Comparison of ENCODE assay signal across 10 cellular contexts in the genomic region with DNA sequence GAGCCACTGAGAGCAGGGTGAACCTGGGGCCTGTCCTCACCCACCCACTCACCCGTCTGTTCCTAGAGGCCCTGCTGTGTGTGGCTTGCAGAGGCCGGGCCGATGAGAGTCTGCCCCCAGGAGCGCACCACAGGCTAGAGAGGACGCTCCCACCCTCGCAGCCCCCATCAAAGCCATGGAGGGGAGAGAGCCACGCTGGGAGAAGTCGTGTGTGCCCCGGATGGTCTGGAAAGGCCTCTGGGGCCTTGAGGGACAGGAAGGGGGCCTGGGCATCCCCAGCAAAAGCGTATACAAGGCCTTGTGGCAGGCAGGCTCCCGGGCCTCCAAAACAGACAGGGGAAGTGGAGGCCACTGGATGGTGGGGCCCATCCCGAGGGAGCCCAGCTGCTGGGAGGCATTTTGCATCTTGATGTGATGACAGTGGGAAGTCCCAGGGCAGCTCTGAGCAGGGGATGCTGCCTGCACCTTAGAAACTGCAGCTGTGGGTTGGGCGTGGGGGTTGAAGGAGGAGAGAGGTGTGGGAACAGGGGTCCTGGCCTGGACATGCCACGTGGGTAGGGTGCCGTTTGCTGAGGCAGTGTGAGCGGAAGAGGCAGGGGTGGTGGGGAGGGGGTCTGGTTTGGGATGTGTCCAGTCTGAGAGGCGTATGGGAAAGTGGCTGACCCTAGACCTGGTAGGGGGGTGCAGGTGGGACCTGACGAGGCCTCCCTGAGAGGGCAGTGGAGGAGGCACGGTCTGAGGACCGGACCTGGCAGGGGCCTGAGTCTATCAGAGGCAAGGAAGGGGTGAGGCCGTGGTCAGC. TPM values are rescaled to one million over a fixed set of nuclear protein-coding genes. Genes with fewer than 3 reads are reported as not detected.
DNase-seq lines count a peak whose midpoint lies in the region; ATAC-seq lines count a peak whose summit lies in the region.
"Had no signal": no experiment of that assay in that cellular context is flagged by ENCODE, and none has a peak within 500 bp of the region (broad histone marks: within the 10 kb centered on the region; RNA-seq: fewer than 3 reads in every experiment).

No MANE protein-coding gene starts in this region.

- no peaks in the 10 kb centered on the region for H3K27me3 Mint-ChIP-seq in activated naive CD4-positive, alpha-beta T cell treated with anti-CD3 and anti-CD28 coated beads for 36 hours (ENCODE audit: low read depth)
- peaks cover 4% of the 10 kb centered on the region for H3K27me3 Mint-ChIP-seq in activated naive CD4-positive, alpha-beta T cell treated with anti-CD3 and anti-CD28 coated beads, Interleukin-2, amount 10 ng/mL, durations not matched to agents 7 days and 5 days
- H3K27me3 Mint-ChIP-seq in stimulated activated naive B cell treated with anti-CD40 and anti-IgM and Interleukin-4, amounts not matched to agents 10 μg/mL and 1 μg/mL and 100 μg/mL, for 72 hours, result peaks cover 36 to 55% of the 10 kb centered on the region in 2 donors

- H3K9ac ChIP-seq in SK-N-MC (ENCODE audit: insufficient read length) (peak overlapping the region; percentile 64), iPS-18a (ENCODE audit: low read length) (peak overlapping the region; percentile 58)

- CTCF ChIA-PET in activated naive CD4-positive, alpha-beta T cell treated with anti-CD3 and anti-CD28 coated beads for 36 hours (lab: Charles Lee), result interaction anchor here (0.7 to 0.8 kb wide), 2 partner anchors 56 to 101 kb away, joined by 3 to 5 read pairs; no protein-coding TSS in a partner anchor
- CTCF ChIA-PET in activated naive CD4-positive, alpha-beta T cell treated with anti-CD3 and anti-CD28 coated beads, Interleukin-2, amount 10 ng/mL, durations not matched to agents 7 days and 5 days (lab: Charles Lee), result no interaction called here

- H3K4me3 ChIP-seq in SK-N-MC (peak overlapping the region; percentile 71), iPS-18a (ENCODE audit: low read length) (peak overlapping the region; percentile 21)
- H3K4me3 ChIP-seq: pancreas, tibial artery had no signal

- H3K27me3 ChIP-seq in iPS-18a (ENCODE audit: control insufficient read depth, insufficient read depth, low read length), result no peaks in the 10 kb centered on the region
- H3K27me3 ChIP-seq: pancreas had no signal

- peaks cover 14% of the 10 kb centered on the region for H3K4me1 Mint-ChIP-seq in activated naive CD4-positive, alpha-beta T cell treated with anti-CD3 and anti-CD28 coated beads for 36 hours (ENCODE audit: low read depth)
- H3K4me1 Mint-ChIP-seq in activated naive CD4-positive, alpha-beta T cell treated with anti-CD3 and anti-CD28 coated beads, Interleukin-2, amount 10 ng/mL, durations not matched to agents 7 days and 5 days, result peaks cover 14% of the 10 kb centered on the region
- H3K4me1 Mint-ChIP-seq in stimulated activated naive B cell treated with anti-CD40 and anti-IgM and Interleukin-4, amounts not matched to agents 10 μg/mL and 1 μg/mL and 100 μg/mL, for 72 hours, result peaks cover 12 to 21% of the 10 kb centered on the region in 2 donors

- H3K9me3 ChIP-seq in SK-N-MC (ENCODE audit: low read depth, low read length), result no peaks in the 10 kb centered on the region
- H3K9me3 ChIP-seq in iPS-18a (ENCODE audit: control insufficient read depth, low read depth, low read length), result no peaks in the 10 kb centered on the region
- H3K9me3 ChIP-seq: pancreas, tibial artery had no signal

- H3K27ac Mint-ChIP-seq in activated naive CD4-positive, alpha-beta T cell treated with anti-CD3 and anti-CD28 coated beads for 36 hours, result no peak overlapping the region
- no peak overlapping the region for H3K27ac Mint-ChIP-seq in activated naive CD4-positive, alpha-beta T cell treated with anti-CD3 and anti-CD28 coated beads, Interleukin-2, amount 10 ng/mL, durations not matched to agents 7 days and 5 days
- H3K27ac Mint-ChIP-seq in stimulated activated naive B cell treated with anti-CD40 and anti-IgM and Interleukin-4, amounts not matched to agents 10 μg/mL and 1 μg/mL and 100 μg/mL, for 72 hours, result peak overlapping the region; percentile 52

- intact Hi-C loops in activated naive CD4-positive, alpha-beta T cell treated with anti-CD3 and anti-CD28 coated beads for 36 hours (cut with micrococcal nuclease), result loop anchor here (5.0 kb wide), 1 partner anchor 37 kb away; no protein-coding TSS in a partner anchor
- intact Hi-C loops in sciatic nerve (cut with DNase I), result no loop called here

- no peaks in the 10 kb centered on the region for H3K9me3 Mint-ChIP-seq in activated naive CD4-positive, alpha-beta T cell treated with anti-CD3 and anti-CD28 coated beads for 36 hours
- no peaks in the 10 kb centered on the region for H3K9me3 Mint-ChIP-seq in activated naive CD4-positive, alpha-beta T cell treated with anti-CD3 and anti-CD28 coated beads, Interleukin-2, amount 10 ng/mL, durations not matched to agents 7 days and 5 days
- no peaks in the 10 kb centered on the region for H3K9me3 Mint-ChIP-seq in stimulated activated naive B cell treated with anti-CD40 and anti-IgM and Interleukin-4, amounts not matched to agents 10 μg/mL and 1 μg/mL and 100 μg/mL, for 72 hours

- DNase-seq in activated naive CD4-positive, alpha-beta T cell treated with anti-CD3 and anti-CD28 coated beads for 36 hours, result peak; percentile 18
- no peak for DNase-seq in activated naive CD4-positive, alpha-beta T cell treated with anti-CD3 and anti-CD28 coated beads, Interleukin-2, amount 10 ng/mL, durations not matched to agents 7 days and 5 days
- DNase-seq in SK-N-MC (ENCODE audit: low read depth, low spot score) (no peak), sciatic nerve (ENCODE audit: low spot score) (no peak), amniotic stem cell (lab: John Stamatoyannopoulos, UW) (no peak)
- DNase-seq in stimulated activated naive B cell treated with anti-CD40 and anti-IgM and Interleukin-4, amounts not matched to agents 10 μg/mL and 1 μg/mL and 100 μg/mL, for 72 hours, result no peak
- DNase-seq: tibial artery had no signal

- no peaks in the 10 kb centered on the region for H3K36me3 Mint-ChIP-seq in activated naive CD4-positive, alpha-beta T cell treated with anti-CD3 and anti-CD28 coated beads for 36 hours (ENCODE audit: low read depth)
- no peaks in the 10 kb centered on the region for H3K36me3 Mint-ChIP-seq in activated naive CD4-positive, alpha-beta T cell treated with anti-CD3 and anti-CD28 coated beads, Interleukin-2, amount 10 ng/mL, durations not matched to agents 7 days and 5 days
- H3K36me3 Mint-ChIP-seq in stimulated activated naive B cell treated with anti-CD40 and anti-IgM and Interleukin-4, amounts not matched to agents 10 μg/mL and 1 μg/mL and 100 μg/mL, for 72 hours, result no peaks in the 10 kb centered on the region

- H3K36me3 ChIP-seq in SK-N-MC (ENCODE audit: insufficient read depth, low read length) (no peaks in the 10 kb centered on the region), iPS-18a (ENCODE audit: control insufficient read depth, low read depth, low read length) (no peaks in the 10 kb centered on the region)
- H3K36me3 ChIP-seq: pancreas, tibial artery had no signal

- H3K27ac ChIP-seq in SK-N-MC (peak overlapping the region; percentile 69), iPS-18a (ENCODE audit: low read length) (peak overlapping the region; percentile 69)
- H3K27ac ChIP-seq: pancreas, tibial artery had no signal

- ATAC-seq in stimulated activated naive B cell treated with anti-CD40 and anti-IgM and Interleukin-4, amounts not matched to agents 10 μg/mL and 1 μg/mL and 100 μg/mL, for 72 hours (replicated peaks), result peak; percentile 69 to 72
- no peak for ATAC-seq in sciatic nerve
- ATAC-seq in esophagus mucosa, result no peak

- no peak overlapping the region for H3K4me3 Mint-ChIP-seq in activated naive CD4-positive, alpha-beta T cell treated with anti-CD3 and anti-CD28 coated beads for 36 hours
- no peak overlapping the region for H3K4me3 Mint-ChIP-seq in activated naive CD4-positive, alpha-beta T cell treated with anti-CD3 and anti-CD28 coated beads, Interleukin-2, amount 10 ng/mL, durations not matched to agents 7 days and 5 days
- peak overlapping the region; percentile 19 to 61 for H3K4me3 Mint-ChIP-seq in stimulated activated naive B cell treated with anti-CD40 and anti-IgM and Interleukin-4, amounts not matched to agents 10 μg/mL and 1 μg/mL and 100 μg/mL, for 72 hours

- H3K4me1 ChIP-seq in iPS-18a (ENCODE audit: control insufficient read depth, low read depth, low read length), result peaks cover 29% of the 10 kb centered on the region

RNA-seq across cellular contexts. Expression of a gene that starts 43.0 kb away (rescaled TPM):
- total RNA-seq in activated naive CD4-positive, alpha-beta T cell treated with anti-CD3 and anti-CD28 coated beads for 36 hours, result 10 to 100 TPM; 71.4 to 80.2 TPM
- total RNA-seq in sciatic nerve (84.2 TPM), esophagus mucosa (30.6 TPM)

Comparison
In these comparisons a context has a peak if more than half of its experiments do, and no peak if none do; other contexts are left out.
1. H3K4me3 Mint-ChIP-seq: peak in stimulated activated naive B cell treated with anti-CD40 and anti-IgM and Interleukin-4, amounts not matched to agents 10 μg/mL and 1 μg/mL and 100 μg/mL, for 72 hours (2 of 2); none in activated naive CD4-positive, alpha-beta T cell treated with anti-CD3 and anti-CD28 coated beads for 36 hours (single experiment) and activated naive CD4-positive, alpha-beta T cell treated with anti-CD3 and anti-CD28 coated beads, Interleukin-2, amount 10 ng/mL, durations not matched to agents 7 days and 5 days (single experiment).
2. ATAC-seq: peak in stimulated activated naive B cell treated with anti-CD40 and anti-IgM and Interleukin-4, amounts not matched to agents 10 μg/mL and 1 μg/mL and 100 μg/mL, for 72 hours (2 of 2); none in sciatic nerve (single experiment) and esophagus mucosa (single experiment).